7 cellular contexts compared by ENCODE assay signal in the genomic region with DNA sequence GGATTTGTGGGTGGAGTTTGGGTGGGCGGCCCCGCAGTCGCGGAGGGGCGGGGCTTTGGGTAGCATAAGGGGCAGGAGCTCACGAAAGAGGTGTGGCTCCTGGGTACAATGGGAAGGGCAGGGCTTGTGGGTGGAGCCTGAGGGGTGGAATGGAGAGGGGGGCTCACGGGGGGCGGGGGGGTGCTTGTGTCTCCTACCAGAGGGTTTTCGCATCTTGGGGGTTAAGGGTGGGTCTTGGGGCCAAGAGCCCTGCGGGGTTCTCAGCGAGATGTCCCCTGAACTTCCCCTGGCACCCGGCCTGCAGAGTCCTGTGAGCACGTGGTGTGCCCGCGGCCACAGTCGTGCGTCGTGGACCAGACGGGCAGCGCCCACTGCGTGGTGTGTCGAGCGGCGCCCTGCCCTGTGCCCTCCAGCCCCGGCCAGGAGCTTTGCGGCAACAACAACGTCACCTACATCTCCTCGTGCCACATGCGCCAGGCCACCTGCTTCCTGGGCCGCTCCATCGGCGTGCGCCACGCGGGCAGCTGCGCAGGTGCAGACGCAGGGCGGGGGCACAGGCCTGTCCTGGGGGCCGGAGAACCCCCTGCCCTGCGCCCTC. TPM values are rescaled to one million over a fixed set of nuclear protein-coding genes. Genes with fewer than 3 reads are reported as not detected.
DNase-seq lines count a peak whose midpoint lies in the region; ATAC-seq lines count a peak whose summit lies in the region.
"Had no signal": no experiment of that assay in that cellular context is flagged by ENCODE, and none has a peak within 500 bp of the region (broad histone marks: within the 10 kb centered on the region; RNA-seq: fewer than 3 reads in every experiment).

No MANE protein-coding gene starts in this region.

- POLR2A ChIA-PET in activated naive CD8-positive, alpha-beta T cell treated with anti-CD3 and anti-CD28 coated beads, Interleukin-2, amount 10 ng/mL, durations not matched to agents 7 days and 5 days (lab: Charles Lee): interaction anchor here (0.5 to 2.4 kb wide), 5 partner anchors 18 to 227 kb away, joined by 3 to 21 read pairs (median 4); a partner anchor contains a TSS

- ATAC-seq in activated naive CD8-positive, alpha-beta T cell treated with anti-CD3 and anti-CD28 coated beads, Interleukin-2, amount 10 ng/mL, durations not matched to agents 7 days and 5 days (ENCODE audit: low read depth): no peak
- ATAC-seq in GM21529 (IDR thresholded peaks at IDR 0.05; ENCODE audit: unreplicated experiment): no peak

- H3K9me3 Mint-ChIP-seq in activated naive CD8-positive, alpha-beta T cell treated with anti-CD3 and anti-CD28 coated beads, Interleukin-2, amount 10 ng/mL, durations not matched to agents 7 days and 5 days: no peaks in the 10 kb centered on the region

- peak overlapping the region in 1 of 2 donors; percentile 50 for H3K4me3 ChIP-seq in muscle layer of duodenum (ENCODE audit: low read depth in 1 of 2, low read length in 2 of 2)

- H3K27me3 Mint-ChIP-seq in activated naive CD8-positive, alpha-beta T cell treated with anti-CD3 and anti-CD28 coated beads, Interleukin-2, amount 10 ng/mL, durations not matched to agents 7 days and 5 days: peaks cover 5% of the 10 kb centered on the region

- H3K27ac ChIP-seq in muscle layer of duodenum (ENCODE audit: low read length): peak overlapping the region; percentile 83

- no peaks in the 10 kb centered on the region for H3K4me1 Mint-ChIP-seq in activated naive CD8-positive, alpha-beta T cell treated with anti-CD3 and anti-CD28 coated beads, Interleukin-2, amount 10 ng/mL, durations not matched to agents 7 days and 5 days

- DNase-seq in NCI-H345 (lab: John Stamatoyannopoulos, UW) (peak; percentile 90), NCI-H345 treated with DMSO at 0.1 percent for 48 hours (lab: John Stamatoyannopoulos, UW; ENCODE audit: unreplicated experiment) (no peak), OCI-M1 (lab: John Stamatoyannopoulos, UW) (no peak)
- DNase-seq in activated naive CD8-positive, alpha-beta T cell treated with anti-CD3 and anti-CD28 coated beads, Interleukin-2, amount 10 ng/mL, durations not matched to agents 7 days and 5 days: peak; percentile 60

- H3K9me3 ChIP-seq in muscle layer of duodenum (ENCODE audit: control insufficient read depth in 1 of 2, low read length in 2 of 2): no peaks in the 10 kb centered on the region

- peak overlapping the region; percentile 95 for H3K27ac Mint-ChIP-seq in activated naive CD8-positive, alpha-beta T cell treated with anti-CD3 and anti-CD28 coated beads, Interleukin-2, amount 10 ng/mL, durations not matched to agents 7 days and 5 days

- no peaks in the 10 kb centered on the region for H3K27me3 ChIP-seq in muscle layer of duodenum (ENCODE audit: low read depth, low read length)

- H3K4me1 ChIP-seq in muscle layer of duodenum (ENCODE audit: control insufficient read depth in 1 of 2, insufficient read depth in 2 of 2, low read length in 2 of 2): peaks cover 0 to 16% of the 10 kb centered on the region in 2 donors

- no peaks in the 10 kb centered on the region for H3K36me3 Mint-ChIP-seq in activated naive CD8-positive, alpha-beta T cell treated with anti-CD3 and anti-CD28 coated beads, Interleukin-2, amount 10 ng/mL, durations not matched to agents 7 days and 5 days

- peaks cover 0 to 6% of the 10 kb centered on the region in 2 donors for H3K36me3 ChIP-seq in muscle layer of duodenum (ENCODE audit: control insufficient read depth in 1 of 2, insufficient read depth in 2 of 2, low read length in 2 of 2)

- H3K4me3 Mint-ChIP-seq in activated naive CD8-positive, alpha-beta T cell treated with anti-CD3 and anti-CD28 coated beads, Interleukin-2, amount 10 ng/mL, durations not matched to agents 7 days and 5 days: peak overlapping the region; percentile 92

RNA-seq across cellular contexts. Expression of a gene that starts 4.9 kb away (rescaled TPM):
- total RNA-seq in activated naive CD8-positive, alpha-beta T cell treated with anti-CD3 and anti-CD28 coated beads, Interleukin-2, amount 10 ng/mL, durations not matched to agents 7 days and 5 days: 1 to 10 TPM; 2.6 to 2.9 TPM

RNA-seq across cellular contexts. Expression of a gene that starts 14.1 kb away (rescaled TPM):
- not detected for total RNA-seq in activated naive CD8-positive, alpha-beta T cell treated with anti-CD3 and anti-CD28 coated beads, Interleukin-2, amount 10 ng/mL, durations not matched to agents 7 days and 5 days
- total RNA-seq: Daoy had no signal

RNA-seq across cellular contexts. Expression of a gene that starts 18.1 kb away (rescaled TPM):
- total RNA-seq in activated naive CD8-positive, alpha-beta T cell treated with anti-CD3 and anti-CD28 coated beads, Interleukin-2, amount 10 ng/mL, durations not matched to agents 7 days and 5 days: 10 to 100 TPM; 79.0 to 84.8 TPM

RNA-seq across cellular contexts. Expression of a gene that starts 27.6 kb away (rescaled TPM):
- not detected for total RNA-seq in activated naive CD8-positive, alpha-beta T cell treated with anti-CD3 and anti-CD28 coated beads, Interleukin-2, amount 10 ng/mL, durations not matched to agents 7 days and 5 days

RNA-seq across cellular contexts. Expression of a gene that starts 41.4 kb away (rescaled TPM):
- 1 to 10 TPM in 1 of 2 experiments, under 1 TPM in 1; 0.72 to 1.1 TPM for total RNA-seq in activated naive CD8-positive, alpha-beta T cell treated with anti-CD3 and anti-CD28 coated beads, Interleukin-2, amount 10 ng/mL, durations not matched to agents 7 days and 5 days
- total RNA-seq: Daoy had no signal

Comparison
In these comparisons a context has a peak if more than half of its experiments do, and no peak if none do; other contexts are left out.
1. DNase-seq: peak in NCI-H345 (single experiment) and activated naive CD8-positive, alpha-beta T cell treated with anti-CD3 and anti-CD28 coated beads, Interleukin-2, amount 10 ng/mL, durations not matched to agents 7 days and 5 days (single experiment); none in NCI-H345 treated with DMSO at 0.1 percent for 48 hours (single experiment) and OCI-M1 (single experiment).